In the genomic region with DNA sequence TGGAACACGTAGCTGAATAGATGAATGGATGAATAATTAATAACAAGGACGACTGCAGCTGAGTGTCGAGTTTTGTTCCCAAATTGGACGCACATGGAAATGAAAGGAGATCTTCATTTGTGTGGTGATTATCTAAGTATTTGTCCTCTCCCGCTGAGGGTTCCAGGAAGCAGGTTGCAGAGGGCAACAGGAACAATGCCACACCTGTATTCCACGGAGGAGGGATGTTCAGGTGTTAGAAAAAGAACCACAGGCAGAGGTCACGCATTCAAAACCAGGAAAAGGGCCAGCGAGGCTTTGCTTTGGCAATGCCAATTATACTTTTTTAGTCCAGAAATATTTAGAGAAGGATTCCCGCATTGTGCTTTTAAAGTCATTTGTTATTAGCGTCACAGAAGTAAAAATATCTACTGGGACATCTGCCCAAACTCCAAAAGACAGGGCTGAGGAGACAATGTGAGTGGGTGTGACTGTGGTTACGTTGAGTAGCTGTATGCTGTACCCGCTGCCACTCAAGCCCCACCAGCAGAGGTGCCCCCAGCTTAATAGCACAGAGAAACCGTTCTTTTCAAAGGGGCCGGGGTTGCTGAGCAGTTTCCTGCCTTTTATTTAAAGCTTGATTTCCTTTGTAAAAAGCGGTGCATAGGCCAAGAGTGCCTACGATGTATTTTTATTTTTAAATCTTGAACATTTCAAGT, we compare ENCODE assay signal across 14 cellular contexts.
DNase-seq lines count a peak whose midpoint lies in the region; TF ChIP-seq lines count a peak whose summit lies in the region.
"Had no signal": no experiment of that assay in that cellular context is flagged by ENCODE, and none has a peak within 500 bp of the region (broad histone marks: within the 10 kb centered on the region; RNA-seq: fewer than 3 reads in every experiment).

No MANE protein-coding gene starts in this region.

- no peaks in the 10 kb centered on the region for H3K27me3 ChIP-seq in A673 (replicated peaks; ENCODE audit: insufficient read depth, low read depth, low read length, poor library complexity)
- no peaks in the 10 kb centered on the region for H3K27me3 ChIP-seq in uterus
- H3K27me3 ChIP-seq: ascending aorta had no signal

- no peaks in the 10 kb centered on the region for H3K36me3 Mint-ChIP-seq in activated CD4-positive, alpha-beta T cell treated with anti-CD3 and anti-CD28 coated beads, Interleukin-2, amount 10 ng/mL, durations not matched to agents 24 days and 14 days (ENCODE audit: low read depth)
- H3K36me3 Mint-ChIP-seq in chondrocyte (ENCODE audit: low read depth) (no peaks in the 10 kb centered on the region), type B pancreatic cell (no peaks in the 10 kb centered on the region)

- no peaks in the 10 kb centered on the region for H3K9me3 Mint-ChIP-seq in activated CD4-positive, alpha-beta T cell treated with anti-CD3 and anti-CD28 coated beads, Interleukin-2, amount 10 ng/mL, durations not matched to agents 24 days and 14 days
- H3K9me3 Mint-ChIP-seq in chondrocyte (ENCODE audit: low read depth): no peaks in the 10 kb centered on the region
- no peaks in the 10 kb centered on the region for H3K9me3 Mint-ChIP-seq in type B pancreatic cell
- H3K9me3 Mint-ChIP-seq: activated T-helper 17 cell treated with anti-CD3 and anti-CD28 coated beads, Interleukin-2, amount 50 U/mL, for 72 hours had no signal

- CTCF ChIA-PET in A673 (lab: Charles Lee): no interaction called here

- H3K4me1 ChIP-seq in A673 (ENCODE audit: insufficient read depth, low read length, poor library complexity, severe bottlenecking) (peaks cover 17% of the 10 kb centered on the region), uterus (no peaks in the 10 kb centered on the region)

- H3K27ac ChIP-seq in A673 (ENCODE audit: low read depth, low read length, poor library complexity, severe bottlenecking) (no peak overlapping the region), uterus (no peak overlapping the region)
- H3K27ac ChIP-seq: ascending aorta had no signal

- intact Hi-C loops in A673 (cut with micrococcal nuclease; ENCODE audit: unreplicated experiment) (no loop called here), uterus (cut with DNase I; ENCODE audit: low total_unique reads) (no loop called here)
- intact Hi-C loops in activated CD4-positive, alpha-beta T cell treated with anti-CD3 and anti-CD28 coated beads, Interleukin-2, amount 10 ng/mL, durations not matched to agents 24 days and 14 days (cut with micrococcal nuclease): no loop called here

- no peaks in the 10 kb centered on the region for H3K9me3 ChIP-seq in A673 (ENCODE audit: low read depth, low read length, poor library complexity, severe bottlenecking)
- no peaks in the 10 kb centered on the region for H3K9me3 ChIP-seq in uterus
- H3K9me3 ChIP-seq: ascending aorta had no signal

- H3K36me3 ChIP-seq in A673 (ENCODE audit: insufficient read depth, low read length, poor library complexity, severe bottlenecking): no peaks in the 10 kb centered on the region
- no peaks in the 10 kb centered on the region for H3K36me3 ChIP-seq in uterus
- H3K36me3 ChIP-seq: ascending aorta had no signal

- H3K27me3 Mint-ChIP-seq in activated CD4-positive, alpha-beta T cell treated with anti-CD3 and anti-CD28 coated beads, Interleukin-2, amount 10 ng/mL, durations not matched to agents 24 days and 14 days: peaks cover 29% of the 10 kb centered on the region
- H3K27me3 Mint-ChIP-seq in chondrocyte (ENCODE audit: low read depth): no peaks in the 10 kb centered on the region
- peaks cover 12% of the 10 kb centered on the region for H3K27me3 Mint-ChIP-seq in type B pancreatic cell

- H3K4me3 ChIP-seq in A673 (ENCODE audit: low read depth, low read length, poor library complexity, severe bottlenecking) (no peak overlapping the region), uterus (no peak overlapping the region)
- peak overlapping the region; percentile 38 for H3K4me3 ChIP-seq in Jurkat, Clone E6-1 (ENCODE audit: low read length)
- H3K4me3 ChIP-seq: ascending aorta had no signal

- no peak overlapping the region for H3K4me3 Mint-ChIP-seq in activated CD4-positive, alpha-beta T cell treated with anti-CD3 and anti-CD28 coated beads, Interleukin-2, amount 10 ng/mL, durations not matched to agents 24 days and 14 days
- no peak overlapping the region for H3K4me3 Mint-ChIP-seq in chondrocyte (ENCODE audit: unreplicated experiment)
- H3K4me3 Mint-ChIP-seq in type B pancreatic cell: no peak overlapping the region
- H3K4me3 Mint-ChIP-seq: activated T-helper 17 cell treated with anti-CD3 and anti-CD28 coated beads, Interleukin-2, amount 50 U/mL, for 72 hours had no signal

- H3K27ac Mint-ChIP-seq in activated CD4-positive, alpha-beta T cell treated with anti-CD3 and anti-CD28 coated beads, Interleukin-2, amount 10 ng/mL, durations not matched to agents 24 days and 14 days: no peak overlapping the region
- no peak overlapping the region for H3K27ac Mint-ChIP-seq in chondrocyte (ENCODE audit: unreplicated experiment)
- no peak overlapping the region for H3K27ac Mint-ChIP-seq in type B pancreatic cell
- H3K27ac Mint-ChIP-seq: activated T-helper 17 cell treated with anti-CD3 and anti-CD28 coated beads, Interleukin-2, amount 50 U/mL, for 72 hours had no signal

- H3K4me1 Mint-ChIP-seq in activated CD4-positive, alpha-beta T cell treated with anti-CD3 and anti-CD28 coated beads, Interleukin-2, amount 10 ng/mL, durations not matched to agents 24 days and 14 days: no peaks in the 10 kb centered on the region
- H3K4me1 Mint-ChIP-seq in chondrocyte (ENCODE audit: low read depth) (peaks cover 25% of the 10 kb centered on the region), type B pancreatic cell (ENCODE audit: unreplicated experiment) (peaks cover 32% of the 10 kb centered on the region)
- H3K4me1 Mint-ChIP-seq: activated T-helper 17 cell treated with anti-CD3 and anti-CD28 coated beads, Interleukin-2, amount 50 U/mL, for 72 hours had no signal

- DNase-seq in A673 (ENCODE audit: low spot score) (peak; percentile 29), NCI-H526 treated with DMSO at 0.1 percent for 48 hours (lab: John Stamatoyannopoulos, UW) (peak; percentile 75), erythroblast (lab: John Stamatoyannopoulos, UW) (peak; percentile 33 to 60), uterus (no peak), chondrocyte (ENCODE audit: low spot score) (no peak), type B pancreatic cell (ENCODE audit: extremely low spot score, unreplicated experiment) (no peak)
- peak; percentile 91 for DNase-seq in Jurkat, Clone E6-1 (ENCODE audit: low read depth, low spot score)
- no peak for DNase-seq in activated CD4-positive, alpha-beta T cell treated with anti-CD3 and anti-CD28 coated beads, Interleukin-2, amount 10 ng/mL, durations not matched to agents 24 days and 14 days
- DNase-seq: activated CD4-positive, alpha-beta T cell treated with anti-CD3 and anti-CD28 coated beads, Interleukin-2, amount 50 U/mL, for 1 hour; effector CD4-positive, alpha-beta T cell; foreskin melanocyte; stimulated activated CD8-positive, alpha-beta memory T cell treated with anti-CD3 and anti-CD28 coated beads, Interleukin-4, amount 100 ng/mL, for 48 hours had no signal

- no peak for TF ChIP-seq POLR2A in erythroblast (IDR thresholded peaks at IDR 0.05; ENCODE audit: low read length)
- no peak for TF ChIP-seq POLR2A in uterus (IDR thresholded peaks at IDR 0.05)

- no TSS peak for BruUV-seq in A673 (replicated peaks; lab: Mats Ljungman, UMichigan)

- POLR2A ChIA-PET in A673 (lab: Charles Lee; ENCODE audit: low non-redundant PET): interaction anchor here (0.6 kb wide), 1 partner anchor 17 kb away, joined by 3 read pairs; no protein-coding TSS in a partner anchor

- TF ChIP-seq CTCF in A673 (conservative IDR thresholded peaks at IDR 0.05; ENCODE audit: low read depth, low read length) (no peak), uterus (IDR thresholded peaks at IDR 0.05) (no peak), chondrocyte (IDR thresholded peaks at IDR 0.05) (no peak), type B pancreatic cell (conservative IDR thresholded peaks at IDR 0.05) (no peak)

Comparison
In these comparisons a context has a peak if more than half of its experiments do, and no peak if none do; other contexts are left out.
1. DNase-seq: peak in A673 (single experiment), Jurkat, Clone E6-1 (single experiment), NCI-H526 treated with DMSO at 0.1 percent for 48 hours (single experiment) and erythroblast (2 of 2); none in uterus (0 of 2), activated CD4-positive, alpha-beta T cell treated with anti-CD3 and anti-CD28 coated beads, Interleukin-2, amount 10 ng/mL, durations not matched to agents 24 days and 14 days (single experiment), chondrocyte (single experiment) and type B pancreatic cell (single experiment).